Comparison of ENCODE assay signal across 16 cellular contexts in the genomic region with DNA sequence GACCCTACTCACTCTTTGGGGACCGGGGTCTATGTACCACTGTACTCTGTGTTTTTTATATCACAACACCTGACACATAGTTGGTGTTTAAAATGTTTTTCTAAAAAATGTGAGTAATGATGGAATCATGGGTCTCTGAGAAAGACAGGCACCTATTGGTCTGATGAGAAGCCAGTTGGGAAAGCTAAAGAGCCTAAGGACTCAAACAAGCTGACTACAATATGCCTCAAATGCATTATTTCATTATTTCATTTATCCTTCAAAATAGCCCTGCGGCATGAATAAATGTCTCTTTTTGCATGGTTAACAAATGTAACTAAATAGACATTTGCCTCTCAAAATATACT.
"Had no signal": no experiment of that assay in that cellular context is flagged by ENCODE, and none has a peak within 500 bp of the region (broad histone marks: within the 10 kb centered on the region; RNA-seq: fewer than 3 reads in every experiment).

No MANE protein-coding gene starts in this region.

- H3K36me3 ChIP-seq: esophagus squamous epithelium, lower lobe of right lung, pancreas, thoracic aorta, WERI-Rb-1 had no signal

- H3K27ac ChIP-seq: esophagus squamous epithelium, thoracic aorta, WERI-Rb-1 had no signal

- H3K27me3 Mint-ChIP-seq: activated naive CD4-positive, alpha-beta T cell treated with anti-CD3 and anti-CD28 coated beads, Interleukin-2, amount 50 U/mL, for 24 hours; stimulated activated memory B cell treated with anti-CD40 and anti-IgM and Interleukin-4, amounts not matched to agents 10 μg/mL and 1 μg/mL and 100 μg/mL, for 72 hours had no signal

- DNase-seq: activated CD4-positive, alpha-beta T cell treated with anti-CD3 and anti-CD28 coated beads for 1 hour; activated effector memory CD4-positive, alpha-beta T cell treated with anti-CD3 and anti-CD28 coated beads, Interleukin-2, amount 50 U/mL, for 16 hours; activated T-cell treated with anti-CD3 and anti-CD28 coated beads, Interleukin-2, amount 50 U/mL, for 72 hours; effector CD4-positive, alpha-beta T cell; esophagus squamous epithelium; left cardiac atrium; lower lobe of right lung; natural killer cell; stimulated activated CD4-positive, alpha-beta T cell treated with anti-CD3 and anti-CD28 coated beads, Interleukin-4, amount 100 ng/mL, for 4 hours; T-helper 2 cell; WERI-Rb-1 had no signal

- H3K4me1 Mint-ChIP-seq: activated naive CD4-positive, alpha-beta T cell treated with anti-CD3 and anti-CD28 coated beads, Interleukin-2, amount 50 U/mL, for 24 hours; natural killer cell; stimulated activated memory B cell treated with anti-CD40 and anti-IgM and Interleukin-4, amounts not matched to agents 10 μg/mL and 1 μg/mL and 100 μg/mL, for 72 hours had no signal

- H3K27ac Mint-ChIP-seq: activated naive CD4-positive, alpha-beta T cell treated with anti-CD3 and anti-CD28 coated beads, Interleukin-2, amount 50 U/mL, for 24 hours; activated T-cell treated with anti-CD3 and anti-CD28 coated beads, Interleukin-2, amount 50 U/mL, for 72 hours; natural killer cell; stimulated activated memory B cell treated with anti-CD40 and anti-IgM and Interleukin-4, amounts not matched to agents 10 μg/mL and 1 μg/mL and 100 μg/mL, for 72 hours had no signal

- H3K4me3 Mint-ChIP-seq: activated naive CD4-positive, alpha-beta T cell treated with anti-CD3 and anti-CD28 coated beads, Interleukin-2, amount 50 U/mL, for 24 hours; activated T-cell treated with anti-CD3 and anti-CD28 coated beads, Interleukin-2, amount 50 U/mL, for 72 hours; natural killer cell; stimulated activated memory B cell treated with anti-CD40 and anti-IgM and Interleukin-4, amounts not matched to agents 10 μg/mL and 1 μg/mL and 100 μg/mL, for 72 hours had no signal

- H3K27me3 ChIP-seq: esophagus squamous epithelium, pancreas had no signal

- H3K4me1 ChIP-seq: esophagus squamous epithelium had no signal

- H3K9me3 Mint-ChIP-seq: activated naive CD4-positive, alpha-beta T cell treated with anti-CD3 and anti-CD28 coated beads, Interleukin-2, amount 50 U/mL, for 24 hours; activated T-cell treated with anti-CD3 and anti-CD28 coated beads, Interleukin-2, amount 50 U/mL, for 72 hours; natural killer cell; stimulated activated memory B cell treated with anti-CD40 and anti-IgM and Interleukin-4, amounts not matched to agents 10 μg/mL and 1 μg/mL and 100 μg/mL, for 72 hours had no signal

- H3K4me3 ChIP-seq: esophagus squamous epithelium, lower lobe of right lung, pancreas, thoracic aorta had no signal

- H3K9me3 ChIP-seq: esophagus squamous epithelium, lower lobe of right lung, pancreas, thoracic aorta had no signal

- H3K36me3 Mint-ChIP-seq: activated naive CD4-positive, alpha-beta T cell treated with anti-CD3 and anti-CD28 coated beads, Interleukin-2, amount 50 U/mL, for 24 hours; natural killer cell; stimulated activated memory B cell treated with anti-CD40 and anti-IgM and Interleukin-4, amounts not matched to agents 10 μg/mL and 1 μg/mL and 100 μg/mL, for 72 hours had no signal

- ATAC-seq: activated T-cell treated with anti-CD3 and anti-CD28 coated beads, Interleukin-2, amount 50 U/mL, for 72 hours; left cardiac atrium; natural killer cell; sciatic nerve; stimulated activated memory B cell treated with anti-CD40 and anti-IgM and Interleukin-4, amounts not matched to agents 10 μg/mL and 1 μg/mL and 100 μg/mL, for 72 hours had no signal
